13 cellular contexts compared by ENCODE assay signal in the genomic region with DNA sequence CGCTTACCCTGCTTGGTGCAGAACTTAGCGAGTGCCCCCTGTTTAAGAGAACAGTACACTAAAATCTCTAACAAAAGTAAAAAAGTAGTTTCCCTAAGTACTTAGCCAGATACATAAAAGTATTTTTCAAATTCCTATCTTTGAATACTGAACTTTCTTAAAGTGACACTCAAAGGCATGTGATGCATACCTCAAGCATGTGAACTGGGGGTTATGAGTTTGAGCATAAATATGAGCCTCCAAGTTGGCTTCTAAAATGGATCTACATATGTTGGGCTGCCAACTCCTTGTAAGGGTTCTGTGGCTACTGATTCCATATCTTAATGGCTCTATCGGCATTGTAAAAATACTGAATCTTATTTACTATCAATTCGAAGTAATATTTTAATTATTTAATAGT. TPM values are rescaled to one million over a fixed set of nuclear protein-coding genes. Genes with fewer than 3 reads are reported as not detected.
DNase-seq lines count a peak whose midpoint lies in the region; ATAC-seq and TF ChIP-seq lines count a peak whose summit lies in the region.
"Had no signal": no experiment of that assay in that cellular context is flagged by ENCODE, and none has a peak within 500 bp of the region (broad histone marks: within the 10 kb centered on the region; RNA-seq: fewer than 3 reads in every experiment).

No MANE protein-coding gene starts in this region.

- no peaks in the 10 kb centered on the region for H3K27me3 ChIP-seq in fibroblast of lung (ENCODE audit: control insufficient read depth, insufficient read depth, low read length)
- H3K27me3 ChIP-seq: foreskin keratinocyte had no signal

- DNase-seq in ELR (ENCODE audit: low read depth) (peak; percentile 71), T-cell (no peak), fibroblast of lung (ENCODE audit: low read depth in 2 of 2) (peak; percentile 45 to 88), retinal pigment epithelial cell (ENCODE audit: low read depth) (peak; percentile 60), GM19240 (ENCODE audit: insufficient read length, low spot score) (no peak), NCI-H2081 treated with DMSO at 0.1 percent for 48 hours (lab: John Stamatoyannopoulos, UW) (no peak)
- DNase-seq: activated CD8-positive, alpha-beta memory T cell treated with anti-CD3 and anti-CD28 coated beads, Interleukin-2, amount 50 U/mL, for 48 hours; central memory CD4-positive, alpha-beta T cell; DMS53; retina had no signal

- H3K4me3 ChIP-seq in fibroblast of lung (replicated peaks in 1 of 4; ENCODE audit: control extremely low read depth in 1 of 4, insufficient read depth in 1 of 4, low read depth in 3 of 4, low read length in 4 of 4) (no peak overlapping the region), retinal pigment epithelial cell (ENCODE audit: low read length) (no peak overlapping the region)

- H3K9ac ChIP-seq in fibroblast of lung (ENCODE audit: insufficient read depth, low read length), result no peak overlapping the region

- peaks cover 45 to 61% (median 56%) of the 10 kb centered on the region in 3 donors for H3K4me1 Mint-ChIP-seq in T-cell

- no peak overlapping the region for H3K4me3 Mint-ChIP-seq in T-cell

- H3K9me3 Mint-ChIP-seq in T-cell, result no peaks in the 10 kb centered on the region

- H3K4me1 ChIP-seq in fibroblast of lung (ENCODE audit: control insufficient read depth, extremely low read depth, insufficient read depth, low read length), result peaks cover 11% of the 10 kb centered on the region

- H2AFZ ChIP-seq in fibroblast of lung (ENCODE audit: low read length), result no peak overlapping the region

- POLR2A ChIA-PET in T-cell (lab: Charles Lee), result no interaction called here

- peak overlapping the region; percentile 1 for H3K27ac ChIP-seq in fibroblast of lung (ENCODE audit: insufficient read depth, low read length)
- H3K27ac ChIP-seq: foreskin keratinocyte had no signal

- peaks cover 56% of the 10 kb centered on the region for H3K79me2 ChIP-seq in fibroblast of lung (ENCODE audit: control insufficient read depth, insufficient read depth, low read length)

- CTCF ChIA-PET in T-cell (lab: Charles Lee), result interaction anchor here in 1 of 2 donors (1.5 kb wide), 1 partner anchor 10 kb away, joined by 5 read pairs; no protein-coding TSS in a partner anchor

- ATAC-seq in T-cell (replicated peaks in 1 of 4), result no peak
- ATAC-seq in GM18870 (IDR thresholded peaks at IDR 0.05; ENCODE audit: unreplicated experiment), result no peak
- ATAC-seq: foreskin keratinocyte, left lobe of liver had no signal

- no peaks in the 10 kb centered on the region for H3K9me3 ChIP-seq in fibroblast of lung (ENCODE audit: control insufficient read depth, insufficient read depth, low read depth, low read length)

- H3K36me3 ChIP-seq in fibroblast of lung (ENCODE audit: control insufficient read depth, insufficient read depth, low read length), result no peaks in the 10 kb centered on the region

- peaks cover under 1% of the 10 kb centered on the region for H4K20me1 ChIP-seq in fibroblast of lung (ENCODE audit: control insufficient read depth, extremely low read depth, insufficient read depth, low read length)

- H3K36me3 Mint-ChIP-seq in T-cell, result peaks cover 10% of the 10 kb centered on the region

- TF ChIP-seq CTCF in fibroblast of lung (conservative IDR thresholded peaks at IDR 0.05 in 1 of 2, IDR thresholded peaks at IDR 0.05 in 1 of 2; ENCODE audit: low read depth in 1 of 2, low read length in 2 of 2) (no peak), retinal pigment epithelial cell (conservative IDR thresholded peaks at IDR 0.05; ENCODE audit: low read depth, low read length) (no peak)

- peak overlapping the region; percentile 25 for H3K4me2 ChIP-seq in fibroblast of lung (ENCODE audit: extremely low read depth, insufficient read depth, low read length)

- peak overlapping the region; percentile 68 to 80 for H3K27ac Mint-ChIP-seq in T-cell

- no peaks in the 10 kb centered on the region for H3K27me3 Mint-ChIP-seq in T-cell

RNA-seq across cellular contexts. Expression of a gene that starts 3.8 kb away (rescaled TPM):
- total RNA-seq in T-cell (10 to 100 TPM; 16.1 to 28.3 (median 27.4) TPM), fibroblast of lung (9.8 and 12.2 TPM in 2 replicates)
- 20.1 and 27.4 TPM in 2 replicates for polyA plus RNA-seq in fibroblast of lung
- polyA plus RNA-seq in fibroblast of lung (2012), result 12.4 and 16.4 TPM in 2 replicates
- 13.9 and 23.7 TPM in 2 replicates for polyA minus RNA-seq in fibroblast of lung (ENCODE audit: low replicate concordance)

Comparison
In these comparisons a context has a peak if more than half of its experiments do, and no peak if none do; other contexts are left out.
1. DNase-seq: peak in ELR (single experiment), fibroblast of lung (2 of 2) and retinal pigment epithelial cell (single experiment); none in T-cell (0 of 34), GM19240 (single experiment) and NCI-H2081 treated with DMSO at 0.1 percent for 48 hours (single experiment).